ENCODE assay signal across 9 cellular contexts in the genomic region with DNA sequence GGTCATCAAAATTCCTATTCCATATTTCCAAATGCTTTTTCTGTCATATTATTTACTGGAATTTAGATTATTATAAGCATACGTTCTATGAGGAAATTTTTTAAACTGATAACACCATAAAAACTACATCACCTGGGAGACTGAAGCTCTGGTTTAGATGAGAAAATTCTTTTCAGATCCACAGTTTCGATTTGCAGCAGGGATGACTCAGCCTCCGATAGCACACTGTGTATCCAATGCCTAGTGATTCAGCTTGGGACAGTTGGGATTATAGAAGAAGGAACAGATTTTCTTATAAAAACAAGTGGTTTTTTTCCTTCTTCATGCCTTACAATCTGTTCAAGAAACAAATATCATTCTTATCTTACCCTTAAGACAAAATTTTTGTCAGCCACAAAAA.
DNase-seq lines count a peak whose midpoint lies in the region; ATAC-seq, FAIRE-seq and TF ChIP-seq lines count a peak whose summit lies in the region.
"Had no signal": no experiment of that assay in that cellular context is flagged by ENCODE, and none has a peak within 500 bp of the region (broad histone marks: within the 10 kb centered on the region; RNA-seq: fewer than 3 reads in every experiment).

No MANE protein-coding gene starts in this region.

- peaks cover 4 to 26% of the 10 kb centered on the region in 2 donors for H3K27me3 Mint-ChIP-seq in natural killer cell (ENCODE audit: low read depth in 2 of 2)

- H3K9me3 Mint-ChIP-seq in natural killer cell, result no peaks in the 10 kb centered on the region

- FAIRE-seq in H54 (lab: Jason Lieb, UNC), result no peak

- no peak for ATAC-seq in GM21529 (IDR thresholded peaks at IDR 0.05; ENCODE audit: unreplicated experiment)
- no peak for ATAC-seq in HG02981 (IDR thresholded peaks at IDR 0.05; ENCODE audit: unreplicated experiment)
- ATAC-seq in GM18870 (IDR thresholded peaks at IDR 0.05; ENCODE audit: unreplicated experiment), result no peak
- ATAC-seq in natural killer cell, result no peak

- DNase-seq in H54 (ENCODE audit: insufficient read length, low spot score) (peak; percentile 5), SK-N-DZ (ENCODE audit: low spot score) (peak; percentile 50), glomerular visceral epithelial cell (ENCODE audit: extremely low spot score) (peak; percentile 51), natural killer cell (no peak)
- DNase-seq: NCI-H1436 had no signal

- no peak for TF ChIP-seq POLR2A in H54 (IDR thresholded peaks at IDR 0.05; ENCODE audit: low read depth, low read length)

- H3K4me1 Mint-ChIP-seq in natural killer cell, result no peaks in the 10 kb centered on the region

- H3K27me3 ChIP-seq in skeletal muscle tissue (ENCODE audit: control insufficient read depth in 3 of 3, insufficient read depth in 3 of 3, low read length in 3 of 3), result no peaks in the 10 kb centered on the region

- no peaks in the 10 kb centered on the region for H3K36me3 ChIP-seq in skeletal muscle tissue (ENCODE audit: control insufficient read depth in 3 of 3, insufficient read depth in 3 of 3, low read length in 3 of 3)

- H3K36me3 Mint-ChIP-seq in natural killer cell, result no peaks in the 10 kb centered on the region

- H3K27ac Mint-ChIP-seq in natural killer cell, result no peak overlapping the region

- H3K27ac ChIP-seq in skeletal muscle tissue (ENCODE audit: low read depth, low read length), result no peak overlapping the region

- no peak for TF ChIP-seq CTCF in natural killer cell (IDR thresholded peaks at IDR 0.05)

- no peak overlapping the region for H3K4me3 Mint-ChIP-seq in natural killer cell

- H3K4me1 ChIP-seq in skeletal muscle tissue (ENCODE audit: control insufficient read depth in 3 of 3, insufficient read depth in 3 of 3, low read length in 3 of 3), result no peaks in the 10 kb centered on the region

- peak overlapping the region; percentile 2 to 52 (median 31) for H3K4me3 ChIP-seq in skeletal muscle tissue (ENCODE audit: low read length in 3 of 3)

- no peaks in the 10 kb centered on the region for H3K9me3 ChIP-seq in skeletal muscle tissue (ENCODE audit: control insufficient read depth in 3 of 3, low read length in 3 of 3)

- H3K9ac ChIP-seq in skeletal muscle tissue (ENCODE audit: low read depth in 1 of 3, low read length in 3 of 3), result peak overlapping the region in 2 of 3 donors; percentile 12 to 40

- intact Hi-C loops in natural killer cell (cut with micrococcal nuclease), result no loop called here
